In genomic region chr1:39214714-39214997, GRCh38 we compare ENCODE assay signal across 9 cellular contexts. TPM values are rescaled to one million over a fixed set of nuclear protein-coding genes. Genes with fewer than 3 reads are reported as not detected.
A peak's percentile ranks its signal among the peaks of the same experiment; 100 is the strongest.
DNase-seq lines count a peak whose midpoint lies in the region; ATAC-seq and TF ChIP-seq lines count a peak whose summit lies in the region.
"Had no signal": no experiment of that assay in that cellular context is flagged by ENCODE, and none has a peak within 500 bp of the region (broad histone marks: within the 10 kb centered on the region; RNA-seq: fewer than 3 reads in every experiment).

No MANE protein-coding gene starts in this region.

- peaks cover 38 to 78% of the 10 kb centered on the region in 2 donors for H3K4me1 ChIP-seq in left lung

- H3K27ac ChIP-seq in left lung (peak overlapping the region; percentile 67 to 84), substantia nigra (ENCODE audit: low read depth, low read length, poor library complexity, severe bottlenecking) (peak overlapping the region; percentile 96)

- H3K36me3 ChIP-seq in left lung: no peaks in the 10 kb centered on the region

- intact Hi-C loops in left lung (cut with DNase I): no loop called here

- peaks cover 38% of the 10 kb centered on the region for H3K4me1 Mint-ChIP-seq in T-helper 1 cell treated with Interleukin-12 subunit alpha and Interleukin-12 subunit beta and Interleukin-4 antibody, amounts not matched to agents 30 μg/mL and 1 μg/mL, for 36 hours (ENCODE audit: low read depth)
- peaks cover 51% of the 10 kb centered on the region for H3K4me1 Mint-ChIP-seq in activated CD8-positive, alpha-beta T cell treated with anti-CD3 and anti-CD28 coated beads, Interleukin-2, amount 10 ng/mL, durations not matched to agents 7 days and 5 days (ENCODE audit: low read depth)

- H3K27me3 ChIP-seq in left lung: no peaks in the 10 kb centered on the region

- H3K27ac Mint-ChIP-seq in T-helper 1 cell treated with Interleukin-12 subunit alpha and Interleukin-12 subunit beta and Interleukin-4 antibody, amounts not matched to agents 30 μg/mL and 1 μg/mL, for 36 hours: peak overlapping the region; percentile 90
- H3K27ac Mint-ChIP-seq in activated CD8-positive, alpha-beta T cell treated with anti-CD3 and anti-CD28 coated beads, Interleukin-2, amount 10 ng/mL, durations not matched to agents 7 days and 5 days: peak overlapping the region; percentile 90

- H3K4me3 Mint-ChIP-seq in T-helper 1 cell treated with Interleukin-12 subunit alpha and Interleukin-12 subunit beta and Interleukin-4 antibody, amounts not matched to agents 30 μg/mL and 1 μg/mL, for 36 hours: peak overlapping the region; percentile 88
- peak overlapping the region; percentile 89 for H3K4me3 Mint-ChIP-seq in activated CD8-positive, alpha-beta T cell treated with anti-CD3 and anti-CD28 coated beads, Interleukin-2, amount 10 ng/mL, durations not matched to agents 7 days and 5 days

- TF ChIP-seq CTCF in left lung (IDR thresholded peaks at IDR 0.05): no peak

- peaks cover 20% of the 10 kb centered on the region for H3K36me3 Mint-ChIP-seq in T-helper 1 cell treated with Interleukin-12 subunit alpha and Interleukin-12 subunit beta and Interleukin-4 antibody, amounts not matched to agents 30 μg/mL and 1 μg/mL, for 36 hours (ENCODE audit: low read depth)
- H3K36me3 Mint-ChIP-seq in activated CD8-positive, alpha-beta T cell treated with anti-CD3 and anti-CD28 coated beads, Interleukin-2, amount 10 ng/mL, durations not matched to agents 7 days and 5 days (ENCODE audit: low read depth): peaks cover 40% of the 10 kb centered on the region

- ATAC-seq in activated CD8-positive, alpha-beta T cell treated with anti-CD3 and anti-CD28 coated beads, Interleukin-2, amount 10 ng/mL, durations not matched to agents 7 days and 5 days: no peak
- ATAC-seq in left lung (peak; percentile 35), GM21526 (IDR thresholded peaks at IDR 0.05; ENCODE audit: low FRiP score, unreplicated experiment) (no peak), HG02610 (IDR thresholded peaks at IDR 0.05; ENCODE audit: unreplicated experiment) (no peak)

- no peak overlapping the region for H3K4me3 ChIP-seq in left lung

- H3K27me3 Mint-ChIP-seq in T-helper 1 cell treated with Interleukin-12 subunit alpha and Interleukin-12 subunit beta and Interleukin-4 antibody, amounts not matched to agents 30 μg/mL and 1 μg/mL, for 36 hours (ENCODE audit: low read depth): no peaks in the 10 kb centered on the region
- no peaks in the 10 kb centered on the region for H3K27me3 Mint-ChIP-seq in activated CD8-positive, alpha-beta T cell treated with anti-CD3 and anti-CD28 coated beads, Interleukin-2, amount 10 ng/mL, durations not matched to agents 7 days and 5 days (ENCODE audit: low read depth)

- POLR2A ChIA-PET in activated CD8-positive, alpha-beta T cell treated with anti-CD3 and anti-CD28 coated beads, Interleukin-2, amount 10 ng/mL, durations not matched to agents 7 days and 5 days (lab: Charles Lee): interaction anchor here (0.6 to 6.6 kb wide), 7 partner anchors 10 to 361 kb away, joined by 3 to 117 read pairs (median 4); partner anchors contain the start of gene MACF1

- H3K9me3 Mint-ChIP-seq in T-helper 1 cell treated with Interleukin-12 subunit alpha and Interleukin-12 subunit beta and Interleukin-4 antibody, amounts not matched to agents 30 μg/mL and 1 μg/mL, for 36 hours: peaks cover 4% of the 10 kb centered on the region
- no peaks in the 10 kb centered on the region for H3K9me3 Mint-ChIP-seq in activated CD8-positive, alpha-beta T cell treated with anti-CD3 and anti-CD28 coated beads, Interleukin-2, amount 10 ng/mL, durations not matched to agents 7 days and 5 days (ENCODE audit: insufficient read depth)

- CTCF ChIA-PET in activated CD8-positive, alpha-beta T cell treated with anti-CD3 and anti-CD28 coated beads, Interleukin-2, amount 10 ng/mL, durations not matched to agents 7 days and 5 days (lab: Charles Lee): interaction anchor here (0.9 to 22.8 kb wide), 10 partner anchors 10 to 196 kb away, joined by 3 to 540 read pairs (median 7); partner anchors contain the start of gene MACF1

- no peak for DNase-seq in T-helper 1 cell
- no peak for DNase-seq in activated CD8-positive, alpha-beta T cell treated with anti-CD3 and anti-CD28 coated beads, Interleukin-2, amount 10 ng/mL, durations not matched to agents 7 days and 5 days
- no peak for DNase-seq in left lung
- DNase-seq in substantia nigra (lab: John Stamatoyannopoulos, UW): peak in 2 of 49 donors; percentile 30 to 37
- DNase-seq in NCI-H1048 (lab: John Stamatoyannopoulos, UW): no peak
- DNase-seq: NCI-H146 had no signal

- H3K9me3 ChIP-seq in left lung: no peaks in the 10 kb centered on the region

RNA-seq across cellular contexts. Expression of gene MACF1, which starts 10.2 kb away (rescaled TPM):
- total RNA-seq in activated CD8-positive, alpha-beta T cell treated with anti-CD3 and anti-CD28 coated beads, Interleukin-2, amount 10 ng/mL, durations not matched to agents 7 days and 5 days: 100 to 1,000 TPM; 353 to 366 TPM
- 100 to 1,000 TPM; 358 to 385 TPM for total RNA-seq in left lung
